ENCODE assay signal across 8 cellular contexts in genomic region chr2:190649035-190649797, GRCh38. TPM values are rescaled to one million over a fixed set of nuclear protein-coding genes. Genes with fewer than 3 reads are reported as not detected.
DNase-seq lines count a peak whose midpoint lies in the region; ATAC-seq and TF ChIP-seq lines count a peak whose summit lies in the region.

Gene NAB1, plus strand, starts transcription at chr2:190649083. Its CDS starts 10,094 bp downstream, at chr2:190659177.

- H3K36me3 ChIP-seq in left lung: no peaks in the 10 kb centered on the region

- no peaks in the 10 kb centered on the region for H3K27me3 ChIP-seq in left lung

- H3K27ac Mint-ChIP-seq in central memory CD8-positive, alpha-beta T cell (ENCODE audit: low read depth): peak within 1 kb of the TSS; percentile 92

- H3K4me1 ChIP-seq in left lung: peaks cover 8 to 54% of the 10 kb centered on the region in 2 donors

- H3K4me3 Mint-ChIP-seq in central memory CD8-positive, alpha-beta T cell: peak within 1 kb of the TSS; percentile 84

- intact Hi-C loops in left lung (cut with DNase I): no loop called here

- TF ChIP-seq CTCF in left lung (IDR thresholded peaks at IDR 0.05): no peak

- peak within 1 kb of the TSS; percentile 83 to 84 for H3K4me3 ChIP-seq in left lung

- no peaks in the 10 kb centered on the region for H3K27me3 Mint-ChIP-seq in central memory CD8-positive, alpha-beta T cell

- H3K36me3 Mint-ChIP-seq in central memory CD8-positive, alpha-beta T cell (ENCODE audit: insufficient read depth): peaks cover 13% of the 10 kb centered on the region

- ATAC-seq in GM21786 (IDR thresholded peaks at IDR 0.05; ENCODE audit: unreplicated experiment): peak; percentile 43
- ATAC-seq in central memory CD8-positive, alpha-beta T cell (replicated peaks; ENCODE audit: extremely low read depth, poor library complexity, severe bottlenecking): peak; percentile 53
- ATAC-seq in left lung: peak; percentile 48

- H3K9me3 Mint-ChIP-seq in central memory CD8-positive, alpha-beta T cell: no peaks in the 10 kb centered on the region

- DNase-seq in GDM1 (lab: John Stamatoyannopoulos, UW) (peak; percentile 59), LoVo (ENCODE audit: low spot score) (peak; percentile 32), left lung (peak; percentile 71 to 92), NCI-H1048 (lab: John Stamatoyannopoulos, UW) (no peak)
- DNase-seq in activated CD4-positive, CD25-positive, alpha-beta regulatory T cell treated with anti-CD3 and anti-CD28 coated beads, Interleukin-2, amount 50 U/mL, for 16 hours (ENCODE audit: low read depth, low spot score): peak; percentile 25
- peak; percentile 49 to 59 for DNase-seq in central memory CD8-positive, alpha-beta T cell (ENCODE audit: low spot score in 2 of 2)
- DNase-seq in stimulated activated CD4-positive, alpha-beta T cell treated with anti-CD3 and anti-CD28 coated beads, Interleukin-4, amount 100 ng/mL, for 1 hour: peak; percentile 68

- H3K4me1 Mint-ChIP-seq in central memory CD8-positive, alpha-beta T cell: peaks cover 23% of the 10 kb centered on the region

- no peaks in the 10 kb centered on the region for H3K9me3 ChIP-seq in left lung

- peak within 1 kb of the TSS; percentile 93 to 99 for H3K27ac ChIP-seq in left lung

RNA-seq across cellular contexts. Expression of gene NAB1, which starts in this region (rescaled TPM):
- total RNA-seq in left lung: 10 to 100 TPM; 28.4 to 32.9 TPM
